ENCODE assay signal across 3 cellular contexts in genomic region chr12:8837291-8837690, GRCh38. TPM values are rescaled to one million over a fixed set of nuclear protein-coding genes. Genes with fewer than 3 reads are reported as not detected.
"Had no signal": no experiment of that assay in that cellular context is flagged by ENCODE, and none has a peak within 500 bp of the region (broad histone marks: within the 10 kb centered on the region; RNA-seq: fewer than 3 reads in every experiment).

No MANE protein-coding gene starts in this region.

- DNase-seq: GDM1, GF-D8 had no signal

- ATAC-seq: GM12878 had no signal

- H3K4me3 ChIP-seq: GM12878 had no signal

RNA-seq across cellular contexts. Expression of gene A2ML1, which starts 14.9 kb away (rescaled TPM):
- total RNA-seq: GM12878 had no signal
- polyA plus RNA-seq: GM12878 had no signal
